Comparison of ENCODE assay signal across 8 cellular contexts in genomic region chr19:17385878-17386611, GRCh38. TPM values are rescaled to one million over a fixed set of nuclear protein-coding genes. Genes with fewer than 3 reads are reported as not detected.
A peak's percentile ranks its signal among the peaks of the same experiment; 100 is the strongest.
DNase-seq lines count a peak whose midpoint lies in the region; ATAC-seq, FAIRE-seq and TF ChIP-seq lines count a peak whose summit lies in the region.

No MANE protein-coding gene starts in this region.

- no peak overlapping the region for H3K14ac ChIP-seq in IMR-90 (replicated peaks; ENCODE audit: low read depth, low read length)

- H2AK9ac ChIP-seq in IMR-90 (replicated peaks; ENCODE audit: low read depth, low read length, poor library complexity), result peak overlapping the region; percentile 55

- H3K79me2 ChIP-seq in SU-DHL-6 (ENCODE audit: insufficient read depth, low read length) (no peaks in the 10 kb centered on the region), astrocyte (ENCODE audit: insufficient read depth, low read length) (no peaks in the 10 kb centered on the region)

- H4K20me1 ChIP-seq in IMR-90 (ENCODE audit: insufficient read depth, low read length) (no peaks in the 10 kb centered on the region), SU-DHL-6 (ENCODE audit: low read depth, low read length) (no peaks in the 10 kb centered on the region), astrocyte (ENCODE audit: insufficient read depth, low read length) (no peaks in the 10 kb centered on the region)

- dilution Hi-C loops in IMR-90 (cut with HindIII; ENCODE audit: low sequenced_read_pairs, unreplicated experiment), result no loop called here

- intact Hi-C loops in IMR-90 (cut with micrococcal nuclease), result loop anchor here (1.0 to 2.0 kb wide), 2 partner anchors 40 to 93 kb away; no protein-coding TSS in a partner anchor

- H3K27ac Mint-ChIP-seq in astrocyte (ENCODE audit: unreplicated experiment), result no peak overlapping the region

- POLR2A ChIA-PET in IMR-90 (lab: Charles Lee; ENCODE audit: unreplicated experiment), result no interaction called here

- H2BK20ac ChIP-seq in IMR-90 (ENCODE audit: low read depth, low read length), result no peak overlapping the region

- peaks cover 9% of the 10 kb centered on the region; the same call in 1 of the 2 replicates for H3K9me3 ChIP-seq in IMR-90 (ENCODE audit: control insufficient read depth, insufficient read depth, low read length)
- H3K9me3 ChIP-seq in SU-DHL-6 (ENCODE audit: insufficient read depth, low read length), result no peaks in the 10 kb centered on the region
- H3K9me3 ChIP-seq in astrocyte (ENCODE audit: insufficient read depth, low read depth, low read length), result peaks cover 3% of the 10 kb centered on the region

- no peaks in the 10 kb centered on the region for H3K4me1 Mint-ChIP-seq in astrocyte (ENCODE audit: low read depth, unreplicated experiment)

- in situ Hi-C loops in IMR-90 (cut with MboI; ENCODE audit: low sequenced_read_pairs), result loop anchor here (5.0 kb wide), 1 partner anchor 39 kb away; no protein-coding TSS in a partner anchor

- H3K4me2 ChIP-seq in IMR-90 (ENCODE audit: low read depth, low read length), result no peak overlapping the region
- no peak overlapping the region for H3K4me2 ChIP-seq in SU-DHL-6 (ENCODE audit: low read depth, low read length, poor library complexity, severe bottlenecking)
- H3K4me2 ChIP-seq in astrocyte (ENCODE audit: low read length), result no peak overlapping the region

- no peak overlapping the region for H3K4me3 Mint-ChIP-seq in astrocyte (ENCODE audit: unreplicated experiment)

- H2BK120ac ChIP-seq in IMR-90 (ENCODE audit: low read depth, low read length), result no peak overlapping the region

- peak overlapping the region; percentile 85 for H2AFZ ChIP-seq in IMR-90 (replicated peaks; ENCODE audit: low read length, poor library complexity)
- no peak overlapping the region for H2AFZ ChIP-seq in SU-DHL-6 (ENCODE audit: low read depth, low read length, severe bottlenecking)
- no peak overlapping the region for H2AFZ ChIP-seq in astrocyte (ENCODE audit: low read depth, low read length)

- H4K91ac ChIP-seq in IMR-90 (ENCODE audit: insufficient read depth, low read depth, low read length), result no peak overlapping the region

- peaks cover 2% of the 10 kb centered on the region for H3K9me3 Mint-ChIP-seq in astrocyte (ENCODE audit: unreplicated experiment)

- H3K36me3 ChIP-seq in IMR-90 (ENCODE audit: control insufficient read depth, insufficient read depth, low read length) (no peaks in the 10 kb centered on the region), SU-DHL-6 (ENCODE audit: low read length) (no peaks in the 10 kb centered on the region), astrocyte (ENCODE audit: insufficient read depth, low read length) (no peaks in the 10 kb centered on the region)

- CTCF ChIA-PET in IMR-90 (lab: Yijun Ruan, JAX), result interaction anchor here (0.8 to 1.3 kb wide), 3 partner anchors 19 to 77 kb away, joined by 3 to 4 read pairs (median 3); no protein-coding TSS in a partner anchor

- H2BK5ac ChIP-seq in IMR-90 (ENCODE audit: low read depth, low read length, poor library complexity, severe bottlenecking), result no peak overlapping the region

- no peak overlapping the region for H3K23ac ChIP-seq in IMR-90 (ENCODE audit: low read depth, low read length)

- TF ChIP-seq RAD21 in IMR-90 (IDR thresholded peaks at IDR 0.05; ENCODE audit: low read length), result peak; percentile 80

- BruUV-seq in IMR-90 (replicated peaks; lab: Mats Ljungman, UMichigan), result no TSS peak

- H3K79me1 ChIP-seq in IMR-90 (ENCODE audit: low read depth in 1 of 2, low read length in 2 of 2), result no peaks in the 10 kb centered on the region

- peak; percentile 40 for DNase-seq in COR-L47 (lab: John Stamatoyannopoulos, UW)
- DNase-seq in IMR-90, result peak; percentile 30
- DNase-seq in astrocyte (ENCODE audit: low read depth), result no peak
- peak; percentile 85 for DNase-seq in iPS-NIHi7 (ENCODE audit: extremely low spot score)
- peak; percentile 56 for DNase-seq in stimulated activated CD4-positive, alpha-beta T cell treated with anti-CD3 and anti-CD28 coated beads, Interleukin-1b, Interleukin-23, amount 100 ng/mL, for 48 hours

- H3K9ac ChIP-seq in IMR-90 (ENCODE audit: low read depth, low read length), result no peak overlapping the region
- no peak overlapping the region for H3K9ac ChIP-seq in SU-DHL-6 (ENCODE audit: low read length)
- no peak overlapping the region for H3K9ac ChIP-seq in astrocyte (ENCODE audit: low read length)

- H4K5ac ChIP-seq in IMR-90 (ENCODE audit: low read depth, low read length), result no peak overlapping the region

- no peak for FAIRE-seq in astrocyte (lab: Jason Lieb, UNC)

- peaks cover 3% of the 10 kb centered on the region for H3K27me3 ChIP-seq in IMR-90 (ENCODE audit: control insufficient read depth, insufficient read depth, low read length)
- H3K27me3 ChIP-seq in SU-DHL-6 (ENCODE audit: low read length), result no peaks in the 10 kb centered on the region
- peaks cover 3% of the 10 kb centered on the region for H3K27me3 ChIP-seq in astrocyte (ENCODE audit: insufficient read depth, low read length)

- H3K4me1 ChIP-seq in IMR-90 (ENCODE audit: control insufficient read depth, insufficient read depth, low read length) (no peaks in the 10 kb centered on the region), astrocyte (ENCODE audit: insufficient read depth, low read length) (peaks cover 4% of the 10 kb centered on the region)

- H3K9me2 ChIP-seq in SU-DHL-6 (replicated peaks; ENCODE audit: insufficient read depth, low read length), result no peaks in the 10 kb centered on the region

- ATAC-seq in IMR-90 (ENCODE audit: low read depth) (peak; percentile 67), HG02852 (IDR thresholded peaks at IDR 0.05; ENCODE audit: unreplicated experiment) (no peak), GM19463 (IDR thresholded peaks at IDR 0.05; ENCODE audit: unreplicated experiment) (no peak)

- no peak overlapping the region for H3K18ac ChIP-seq in IMR-90 (ENCODE audit: low read depth, low read length)

- peaks cover 2% of the 10 kb centered on the region for H3K36me3 Mint-ChIP-seq in astrocyte (ENCODE audit: low read depth, unreplicated experiment)

- H3K27ac ChIP-seq in IMR-90 (ENCODE audit: insufficient read depth, low read length), result no peak overlapping the region
- no peak overlapping the region for H3K27ac ChIP-seq in SU-DHL-6 (ENCODE audit: low read depth, low read length)
- H3K27ac ChIP-seq in astrocyte (ENCODE audit: low read depth, low read length), result no peak overlapping the region

- H3K4ac ChIP-seq in IMR-90 (ENCODE audit: low read depth, low read length), result no peak overlapping the region

- peak overlapping the region; percentile 43; the same call in 1 of the 2 replicates for H2AK5ac ChIP-seq in IMR-90 (ENCODE audit: low read depth, low read length)

- TF ChIP-seq CTCF in IMR-90 (conservative IDR thresholded peaks at IDR 0.05; ENCODE audit: low read depth, low read length) (peak; percentile 85), SU-DHL-6 (IDR thresholded peaks at IDR 0.05; ENCODE audit: insufficient read depth, low read length, poor library complexity, severe bottlenecking) (peak; percentile 85), astrocyte (IDR thresholded peaks at IDR 0.05; ENCODE audit: insufficient read depth, low read depth, low read length) (peak; percentile 83)

- H3F3A ChIP-seq in SU-DHL-6 (ENCODE audit: insufficient read depth), result peaks cover 10% of the 10 kb centered on the region; the same call in 1 of the 2 replicates

- TF ChIP-seq POLR2A in IMR-90 (IDR thresholded peaks at IDR 0.05; ENCODE audit: low read depth, low read length), result no peak

- 35% methylated on average over 7 of the region's 20 CpGs; no CpG with 5 or more reads in 1 of the 2 experiments for WGBS in IMR-90 (ENCODE audit: extremely low coverage in 2 of 2, insufficient read length in 1 of 2), 2 experiments

- no peak overlapping the region for H4K8ac ChIP-seq in IMR-90 (ENCODE audit: low read depth in 2 of 2, low read length in 2 of 2)

- no peaks in the 10 kb centered on the region for H3K27me3 Mint-ChIP-seq in astrocyte (ENCODE audit: low read depth, unreplicated experiment)

- H2BK15ac ChIP-seq in IMR-90 (ENCODE audit: low read depth, low read length), result no peak overlapping the region

- no peak overlapping the region for H3K4me3 ChIP-seq in IMR-90 (ENCODE audit: insufficient read depth, low read depth, low read length)
- no peak overlapping the region for H3K4me3 ChIP-seq in SU-DHL-6 (ENCODE audit: insufficient read depth, low read length, poor library complexity, severe bottlenecking)
- H3K4me3 ChIP-seq in astrocyte (ENCODE audit: insufficient read depth, low read depth, low read length), result no peak overlapping the region

- no peaks in the 10 kb centered on the region for H3K9me1 ChIP-seq in IMR-90 (ENCODE audit: insufficient read depth, low read length)

- H3K56ac ChIP-seq in IMR-90 (ENCODE audit: extremely low read depth, insufficient read depth, low read length), result no peak overlapping the region

TF ChIP-seq in IMR-90, 13 proteins besides CTCF, POLR2A, EP300 and RAD21 (continues in another document):
- TF ChIP-seq CEBPB (IDR thresholded peaks at IDR 0.05; ENCODE audit: low read depth, low read length) (no peak), SMC3 (IDR thresholded peaks at IDR 0.05; ENCODE audit: low read depth, low read length) (peak; percentile 81)

RNA-seq across cellular contexts. Expression of gene CCDC194, which starts 8.0 kb away (rescaled TPM):
- total RNA-seq in IMR-90 (2012; rRNA removed) (not detected in 2 replicates), astrocyte (14.1 and 15.5 TPM in 2 replicates)
- not detected in 2 replicates for polyA plus RNA-seq in IMR-90 (2012; rRNA removed)
- not detected in 2 replicates for polyA plus RNA-seq in IMR-90 (2012; cell fraction: cytosol; rRNA removed)
- polyA plus RNA-seq in IMR-90 (2012; cell fraction: nucleus; rRNA removed; ENCODE audit: low replicate concordance), result not detected in 2 replicates

RNA-seq across cellular contexts. Expression of gene PLVAP, which starts 8.9 kb away (rescaled TPM):
- not detected in 2 replicates for total RNA-seq in IMR-90 (2012; rRNA removed)
- polyA plus RNA-seq in IMR-90 (2012; rRNA removed), result not detected in 2 replicates
- 0.02 TPM in 1 of 2 replicates, not detected in the other for polyA plus RNA-seq in IMR-90 (2012; cell fraction: cytosol; rRNA removed)
- polyA plus RNA-seq in IMR-90 (2012; cell fraction: nucleus; rRNA removed; ENCODE audit: low replicate concordance), result 0.10 TPM in 1 of 2 replicates, not detected in the other
- total RNA-seq in astrocyte, result 0.77 and 0.95 TPM in 2 replicates

RNA-seq across cellular contexts. Expression of gene BST2, which starts 19.4 kb away (rescaled TPM):
- total RNA-seq in IMR-90 (2012; rRNA removed) (0.18 and 0.28 TPM in 2 replicates), astrocyte (301 and 376 TPM in 2 replicates)
- polyA plus RNA-seq in IMR-90 (2012; rRNA removed), result 0.67 and 0.92 TPM in 2 replicates
- polyA plus RNA-seq in IMR-90 (2012; cell fraction: cytosol; rRNA removed), result 0.78 and 2.3 TPM in 2 replicates
- polyA plus RNA-seq in IMR-90 (2012; cell fraction: nucleus; rRNA removed; ENCODE audit: low replicate concordance), result 0.34 and 0.96 TPM in 2 replicates

RNA-seq across cellular contexts. Expression of gene MVB12A, which starts 33.8 kb away (rescaled TPM):
- total RNA-seq in IMR-90 (2012; rRNA removed) (13.8 and 13.9 TPM in 2 replicates), astrocyte (41.0 and 50.1 TPM in 2 replicates)
- polyA plus RNA-seq in IMR-90 (2012; rRNA removed), result 43.9 and 44.3 TPM in 2 replicates
- polyA plus RNA-seq in IMR-90 (2012; cell fraction: cytosol; rRNA removed), result 35.8 and 58.5 TPM in 2 replicates
- polyA plus RNA-seq in IMR-90 (2012; cell fraction: nucleus; rRNA removed; ENCODE audit: low replicate concordance), result 42.9 and 77.3 TPM in 2 replicates

RNA-seq across cellular contexts. Expression of gene GTPBP3, which starts 48.7 kb away (rescaled TPM):
- total RNA-seq in IMR-90 (2012; rRNA removed) (4.3 and 4.7 TPM in 2 replicates), astrocyte (21.4 and 21.7 TPM in 2 replicates)
- 14.6 and 15.1 TPM in 2 replicates for polyA plus RNA-seq in IMR-90 (2012; rRNA removed)
- 9.8 and 11.4 TPM in 2 replicates for polyA plus RNA-seq in IMR-90 (2012; cell fraction: cytosol; rRNA removed)
- polyA plus RNA-seq in IMR-90 (2012; cell fraction: nucleus; rRNA removed; ENCODE audit: low replicate concordance), result 34.3 and 114 TPM in 2 replicates

Comparison
In these comparisons a context has a peak if more than half of its experiments do, and no peak if none do; other contexts are left out.
1. RNA of gene CCDC194, which starts 8.0 kb away (total RNA-seq): 14.1 to 15.5 TPM in astrocyte; not detected in IMR-90; every median in the first group is over 10 times any median in the second.
2. RNA of gene BST2, which starts 19.4 kb away (total RNA-seq): 301 to 376 TPM in astrocyte; 0.18 to 0.28 TPM in IMR-90; every median in the first group is over 100 times any median in the second.
3. Peak in every context shown above with its lines, with median percentiles within 50 percentile points of each other: CTCF ChIP-seq.